Comparison of ENCODE assay signal across 10 cellular contexts in the genomic region with DNA sequence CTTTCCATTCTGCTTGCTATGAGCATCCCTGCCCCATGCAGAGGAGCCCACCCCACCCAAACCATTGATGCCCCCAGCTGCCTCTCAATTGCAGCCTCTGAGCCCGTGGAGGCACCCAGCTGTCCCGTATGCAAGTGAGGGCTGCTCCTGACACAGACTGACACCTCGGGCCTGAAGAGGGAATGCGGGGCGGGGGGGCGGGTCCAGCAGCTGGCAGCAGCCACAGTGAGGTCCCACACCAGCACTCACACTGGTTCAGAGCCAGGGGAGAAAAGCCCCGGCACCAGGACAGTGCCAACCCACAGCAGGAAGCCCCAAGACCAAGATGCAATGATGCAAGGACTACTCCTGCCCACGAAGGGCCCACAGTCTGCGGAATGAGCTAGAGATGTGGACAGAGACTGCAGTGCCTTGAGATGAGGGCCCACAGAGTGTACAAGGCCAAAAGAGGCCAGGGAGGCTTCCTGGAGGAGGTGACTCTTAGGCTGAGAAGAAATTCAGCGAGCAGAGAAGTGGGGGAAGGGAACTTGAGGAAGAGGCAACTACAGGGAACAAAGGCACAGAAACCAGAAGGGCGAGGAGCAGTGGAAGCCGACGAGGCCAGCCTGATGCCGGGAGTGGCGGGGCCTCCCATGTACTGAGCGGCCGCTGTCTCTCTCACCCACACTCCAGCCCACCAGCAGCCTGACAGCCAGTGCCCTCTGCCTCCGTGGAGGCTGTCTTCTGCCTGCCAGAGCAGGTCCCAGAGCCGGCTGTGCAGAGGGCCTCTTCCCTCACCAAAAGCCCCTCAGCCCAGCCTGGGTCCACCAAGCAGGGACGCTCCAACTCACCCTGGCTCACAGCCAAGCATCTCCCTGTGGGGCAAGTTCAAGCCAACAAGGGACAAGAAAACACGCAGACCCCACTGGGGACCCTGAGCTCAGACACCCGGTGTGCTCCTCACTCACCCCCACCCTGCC. TPM values are rescaled to one million over a fixed set of nuclear protein-coding genes. Genes with fewer than 3 reads are reported as not detected.
DNase-seq lines count a peak whose midpoint lies in the region; ATAC-seq and TF ChIP-seq lines count a peak whose summit lies in the region.
"Had no signal": no experiment of that assay in that cellular context is flagged by ENCODE, and none has a peak within 500 bp of the region (broad histone marks: within the 10 kb centered on the region; RNA-seq: fewer than 3 reads in every experiment).

No MANE protein-coding gene starts in this region.

- peak overlapping the region; percentile 97 for H3K4me3 Mint-ChIP-seq in activated CD4-positive, alpha-beta T cell treated with anti-CD3 and anti-CD28 coated beads for 36 hours
- peak overlapping the region; percentile 97 for H3K4me3 Mint-ChIP-seq in T-helper 17 cell

- intact Hi-C loops in activated CD4-positive, alpha-beta T cell treated with anti-CD3 and anti-CD28 coated beads for 36 hours (cut with DNase I, micrococcal nuclease) = loop anchor here in 1 of 2 experiments (5.0 kb wide), 1 partner anchor 34 kb away; a partner anchor contains a TSS

- peak; percentile 54 for DNase-seq in activated CD4-positive, alpha-beta T cell treated with anti-CD3 and anti-CD28 coated beads for 36 hours
- no peak for DNase-seq in activated CD4-positive, alpha-beta T cell treated with anti-CD3 and anti-CD28 coated beads for 4 hours
- peak in 1 of 3 donors; percentile 31 for DNase-seq in T-helper 17 cell
- DNase-seq in OCI-M1 (lab: John Stamatoyannopoulos, UW) = no peak
- DNase-seq in stimulated activated CD4-positive, alpha-beta T cell treated with anti-CD3 and anti-CD28 coated beads, Interleukin-2, amount 100 ng/mL, for 24 hours = no peak
- DNase-seq: DND-41 had no signal

- H3K4me1 ChIP-seq in gastroesophageal sphincter = peaks cover 31 to 100% (median 94%) of the 10 kb centered on the region in 3 donors

- H3K36me3 ChIP-seq in gastroesophageal sphincter = no peaks in the 10 kb centered on the region
- H3K36me3 ChIP-seq: neutrophil had no signal

- H3K27ac Mint-ChIP-seq in activated CD4-positive, alpha-beta T cell treated with anti-CD3 and anti-CD28 coated beads for 36 hours = peak overlapping the region; percentile 92
- H3K27ac Mint-ChIP-seq in T-helper 17 cell = peak overlapping the region; percentile 99

- 47 to 63% methylated on average over 1 to 2 of the region's 22 CpGs for WGBS in gastroesophageal sphincter (ENCODE audit: low coverage in 1 of 2), 2 donors

- H3K9me3 Mint-ChIP-seq in activated CD4-positive, alpha-beta T cell treated with anti-CD3 and anti-CD28 coated beads for 36 hours (ENCODE audit: low read depth) = no peaks in the 10 kb centered on the region

- TF ChIP-seq POLR2A in gastroesophageal sphincter (IDR thresholded peaks at IDR 0.05) = no peak

- TF ChIP-seq CTCF in gastroesophageal sphincter (IDR thresholded peaks at IDR 0.05) = no peak

- H3K4me1 Mint-ChIP-seq in activated CD4-positive, alpha-beta T cell treated with anti-CD3 and anti-CD28 coated beads for 36 hours = peaks cover 98% of the 10 kb centered on the region
- peaks cover 92% of the 10 kb centered on the region for H3K4me1 Mint-ChIP-seq in T-helper 17 cell

- CTCF ChIA-PET in activated CD4-positive, alpha-beta T cell treated with anti-CD3 and anti-CD28 coated beads for 36 hours (lab: Charles Lee) = interaction anchor here (0.6 to 3.6 kb wide), 8 partner anchors 10 to 86 kb away, joined by 3 to 11 read pairs (median 4); a partner anchor contains a TSS

- H3K27ac ChIP-seq in gastroesophageal sphincter (peak overlapping the region; percentile 6 to 92 (median 90)), skin epidermis (peak overlapping the region in 20 of 21 experiments; percentile 18 to 94 (median 90))

- H3K36me3 Mint-ChIP-seq in activated CD4-positive, alpha-beta T cell treated with anti-CD3 and anti-CD28 coated beads for 36 hours (ENCODE audit: low read depth) = peaks cover 30% of the 10 kb centered on the region
- peaks cover 4% of the 10 kb centered on the region for H3K36me3 Mint-ChIP-seq in T-helper 17 cell (ENCODE audit: low read depth)

- ATAC-seq in activated CD4-positive, alpha-beta T cell treated with anti-CD3 and anti-CD28 coated beads for 36 hours = peak; percentile 1
- ATAC-seq in T-helper 17 cell (peak; percentile 34), gastroesophageal sphincter (no peak), HG02571 (IDR thresholded peaks at IDR 0.05; ENCODE audit: unreplicated experiment) (no peak)

- H3K4me3 ChIP-seq in gastroesophageal sphincter = peak overlapping the region in 1 of 2 donors; percentile 10
- peak overlapping the region in 2 of 7 experiments; percentile 4 to 9 for H3K4me3 ChIP-seq in skin epidermis

- POLR2A ChIA-PET in activated CD4-positive, alpha-beta T cell treated with anti-CD3 and anti-CD28 coated beads for 36 hours (lab: Charles Lee) = interaction anchor here (1.1 kb wide), 1 partner anchor 10 kb away, joined by 3 read pairs; no protein-coding TSS in a partner anchor

- TF ChIP-seq EP300 in gastroesophageal sphincter (IDR thresholded peaks at IDR 0.05) = no peak

- H3K27me3 ChIP-seq in gastroesophageal sphincter = no peaks in the 10 kb centered on the region

- no peaks in the 10 kb centered on the region for H3K27me3 Mint-ChIP-seq in activated CD4-positive, alpha-beta T cell treated with anti-CD3 and anti-CD28 coated beads for 36 hours
- no peaks in the 10 kb centered on the region for H3K27me3 Mint-ChIP-seq in T-helper 17 cell

- H3K9me3 ChIP-seq in T-helper 17 cell (ENCODE audit: control insufficient read depth, low read length, poor library complexity, severe bottlenecking) = no peaks in the 10 kb centered on the region
- H3K9me3 ChIP-seq in gastroesophageal sphincter = no peaks in the 10 kb centered on the region
- H3K9me3 ChIP-seq: neutrophil had no signal

RNA-seq across cellular contexts. Expression of a gene that starts 9.2 kb away (rescaled TPM):
- 10 to 100 TPM; 56.2 to 58.4 TPM for total RNA-seq in activated CD4-positive, alpha-beta T cell treated with anti-CD3 and anti-CD28 coated beads for 36 hours
- total RNA-seq in T-helper 17 cell = 100 to 1,000 TPM; 254 to 268 TPM
- total RNA-seq in gastroesophageal sphincter = 10 to 100 TPM in 3 of 4 donors, 1 to 10 TPM in 1; 7.0 to 22.0 (median 16.3) TPM

RNA-seq across cellular contexts. Expression of a gene that starts 34.0 kb away (rescaled TPM):
- total RNA-seq in activated CD4-positive, alpha-beta T cell treated with anti-CD3 and anti-CD28 coated beads for 36 hours = 10 to 100 TPM; 44.1 to 46.6 TPM
- total RNA-seq in T-helper 17 cell (10 to 100 TPM; 23.3 to 26.2 TPM), gastroesophageal sphincter (10 to 100 TPM in 2 of 4 donors, 1 to 10 TPM in 2; 8.9 to 15.0 (median 11.2) TPM)

RNA-seq across cellular contexts. Expression of a gene that starts 41.1 kb away (rescaled TPM):
- 1 to 10 TPM; 1.9 to 2.8 TPM for total RNA-seq in activated CD4-positive, alpha-beta T cell treated with anti-CD3 and anti-CD28 coated beads for 36 hours
- total RNA-seq in T-helper 17 cell (1 to 10 TPM; 2.1 to 2.3 TPM), gastroesophageal sphincter (1 to 10 TPM in 2 of 4 donors, under 1 TPM in 1, not detected in 1; 0.66 to 3.4 (median 3.1) TPM)

RNA-seq across cellular contexts. Expression of a gene that starts 54.8 kb away (rescaled TPM):
- 10 to 100 TPM; 14.9 to 20.7 TPM for total RNA-seq in activated CD4-positive, alpha-beta T cell treated with anti-CD3 and anti-CD28 coated beads for 36 hours
- 10 to 100 TPM; 18.5 to 22.1 TPM for total RNA-seq in T-helper 17 cell
- total RNA-seq in gastroesophageal sphincter = 10 to 100 TPM; 25.2 to 49.7 (median 31.7) TPM

Comparison
In these comparisons a context has a peak if more than half of its experiments do, and no peak if none do; other contexts are left out.
1. ATAC-seq: peak in activated CD4-positive, alpha-beta T cell treated with anti-CD3 and anti-CD28 coated beads for 36 hours (single experiment) and T-helper 17 cell (single experiment); none in gastroesophageal sphincter (single experiment) and HG02571 (single experiment).
2. RNA of a gene that starts 9.2 kb away (total RNA-seq): 254 to 268 TPM in T-helper 17 cell; 56.2 to 58.4 TPM in activated CD4-positive, alpha-beta T cell treated with anti-CD3 and anti-CD28 coated beads for 36 hours and 7.0 to 22.0 TPM in gastroesophageal sphincter; every median in the first group is over 4 times any median in the second.